ENCODE assay signal across 13 cellular contexts in genomic region chr4:77579406-77580076, GRCh38. TPM values are rescaled to one million over a fixed set of nuclear protein-coding genes. Genes with fewer than 3 reads are reported as not detected.
DNase-seq lines count a peak whose midpoint lies in the region; ATAC-seq, FAIRE-seq and TF ChIP-seq lines count a peak whose summit lies in the region.
"Had no signal": no experiment of that assay in that cellular context is flagged by ENCODE, and none has a peak within 500 bp of the region (broad histone marks: within the 10 kb centered on the region; RNA-seq: fewer than 3 reads in every experiment).

No MANE protein-coding gene starts in this region.

- H3K4me3 ChIP-seq in PC-9 (no peak overlapping the region; the same call in 1 of the 2 replicates), smooth muscle cell (no peak overlapping the region)

- WGBS in smooth muscle cell (ENCODE audit: low lambda C conversion rate): 47% methylated on average over 2 of the region's 2 CpGs

- H4K20me1 ChIP-seq in PC-9 (ENCODE audit: insufficient read depth) (no peaks in the 10 kb centered on the region), smooth muscle cell (ENCODE audit: low read depth) (no peaks in the 10 kb centered on the region)

- POLR2A ChIA-PET in PC-9 (lab: Charles Lee; ENCODE audit: unreplicated experiment): interaction anchor here (0.6 to 0.7 kb wide), 2 partner anchors 24 to 280 kb away, joined by 3 to 4 read pairs; no protein-coding TSS in a partner anchor

- DNase-seq in GM12892 (ENCODE audit: insufficient read length) (no peak), PC-9 (peak; percentile 27 to 88), smooth muscle cell (lab: John Stamatoyannopoulos, UW; ENCODE audit: unreplicated experiment) (no peak), cerebellar nuclear complex (lab: John Stamatoyannopoulos, UW) (no peak)
- DNase-seq in central memory CD4-positive, alpha-beta T cell: no peak
- no peak for DNase-seq in activated CD8-positive, alpha-beta memory T cell treated with anti-CD3 and anti-CD28 coated beads, Interleukin-2, amount 50 U/mL, for 48 hours
- DNase-seq: activated naive CD4-positive, alpha-beta T cell treated with anti-CD3 and anti-CD28 coated beads, Interleukin-2, amount 50 U/mL, for 16 hours; NCI-H748 treated with DMSO at 0.1 percent for 48 hours had no signal

- no peaks in the 10 kb centered on the region for H3K79me2 ChIP-seq in PC-9 (ENCODE audit: low read depth)
- no peaks in the 10 kb centered on the region for H3K79me2 ChIP-seq in smooth muscle cell (ENCODE audit: low read depth)

- H3K27me3 ChIP-seq in PC-9 (ENCODE audit: insufficient read depth, low read depth): no peaks in the 10 kb centered on the region
- no peaks in the 10 kb centered on the region for H3K27me3 ChIP-seq in smooth muscle cell (ENCODE audit: low read depth)

- FAIRE-seq in GM12892 (lab: Jason Lieb, UNC): peak; percentile 72
- FAIRE-seq: GM12891, H1 had no signal

- no peaks in the 10 kb centered on the region for H3K9me2 ChIP-seq in PC-9 (ENCODE audit: insufficient read depth)

- no peak for TF ChIP-seq POLR2A in GM12892 (IDR thresholded peaks at IDR 0.05; ENCODE audit: low read depth, low read length)

- H3K9me3 ChIP-seq in PC-9 (ENCODE audit: insufficient read depth, low read depth) (no peaks in the 10 kb centered on the region), smooth muscle cell (replicated peaks; ENCODE audit: low read depth) (no peaks in the 10 kb centered on the region)

- ATAC-seq in esophagus mucosa: peak; percentile 86

- H3F3A ChIP-seq in PC-9 (ENCODE audit: insufficient read depth, low read depth): peaks cover 17% of the 10 kb centered on the region
- no peaks in the 10 kb centered on the region for H3F3A ChIP-seq in smooth muscle cell (ENCODE audit: low read depth)

- H3K36me3 ChIP-seq in PC-9 (ENCODE audit: low read depth): no peaks in the 10 kb centered on the region
- H3K36me3 ChIP-seq in smooth muscle cell (ENCODE audit: low read depth): no peaks in the 10 kb centered on the region

- CTCF ChIA-PET in PC-9 (lab: Charles Lee): no interaction called here

- TF ChIP-seq CTCF in PC-9 (conservative IDR thresholded peaks at IDR 0.05) (no peak), smooth muscle cell (IDR thresholded peaks at IDR 0.05; ENCODE audit: borderline replicate concordance, insufficient read depth, poor library complexity, severe bottlenecking) (no peak)

- H3K4me2 ChIP-seq in PC-9 (peak overlapping the region; percentile 62), smooth muscle cell (peak overlapping the region; percentile 46)

- no TSS peak for BruUV-seq in PC-9 (replicated peaks; lab: Mats Ljungman, UMichigan)

- peak overlapping the region; percentile 25 for H3K9ac ChIP-seq in smooth muscle cell (ENCODE audit: low read depth)

- peak overlapping the region; percentile 77 for H3K27ac ChIP-seq in PC-9
- peak overlapping the region; percentile 86 for H3K27ac ChIP-seq in smooth muscle cell (ENCODE audit: low read depth)

- intact Hi-C loops in PC-9 (cut with micrococcal nuclease; ENCODE audit: unreplicated experiment): loop anchor here (2.0 kb wide), 1 partner anchor 41 kb away; no protein-coding TSS in a partner anchor

- H2AFZ ChIP-seq in PC-9 (no peak overlapping the region), smooth muscle cell (ENCODE audit: low read depth) (no peak overlapping the region)

- H3K4me1 ChIP-seq in PC-9 (replicated peaks; ENCODE audit: insufficient read depth) (peaks cover 39% of the 10 kb centered on the region), smooth muscle cell (ENCODE audit: low read depth) (no peaks in the 10 kb centered on the region)

RNA-seq across cellular contexts. Expression of gene CXCL13, which starts 26.1 kb away (rescaled TPM):
- 0.66 TPM for polyA plus RNA-seq in GM12892 (2012; ENCODE audit: missing spikeins)
- total RNA-seq in PC-9 (2021) (not detected in 2 replicates), esophagus mucosa (9.0 TPM), smooth muscle cell (not detected in 2 replicates)
- polyA plus RNA-seq in smooth muscle cell: 0.30 TPM in 1 of 2 replicates, not detected in the other
- total RNA-seq: glomerular endothelial cell, H1, neural crest cell had no signal
- polyA plus RNA-seq: H1 had no signal

Comparison
In these comparisons a context has a peak if more than half of its experiments do, and no peak if none do; other contexts are left out.
1. DNase-seq: peak in PC-9 (2 of 2); none in GM12892 (single experiment), smooth muscle cell (single experiment), central memory CD4-positive, alpha-beta T cell (single experiment), activated CD8-positive, alpha-beta memory T cell treated with anti-CD3 and anti-CD28 coated beads, Interleukin-2, amount 50 U/mL, for 48 hours (single experiment) and cerebellar nuclear complex (0 of 2).